Comparison of ENCODE assay signal across 10 cellular contexts in genomic region chr17:61401280-61402072, GRCh38. TPM values are rescaled to one million over a fixed set of nuclear protein-coding genes. Genes with fewer than 3 reads are reported as not detected.
A peak's percentile ranks its signal among the peaks of the same experiment; 100 is the strongest.
DNase-seq lines count a peak whose midpoint lies in the region; ATAC-seq and TF ChIP-seq lines count a peak whose summit lies in the region.
"Had no signal": no experiment of that assay in that cellular context is flagged by ENCODE, and none has a peak within 500 bp of the region (broad histone marks: within the 10 kb centered on the region; RNA-seq: fewer than 3 reads in every experiment).

No MANE protein-coding gene starts in this region.

- TF ChIP-seq CTCF in mucosa of descending colon (IDR thresholded peaks at IDR 0.05), result no peak
- TF ChIP-seq CTCF in transverse colon (IDR thresholded peaks at IDR 0.05), result no peak
- TF ChIP-seq CTCF in OCI-LY7 (conservative IDR thresholded peaks at IDR 0.05; ENCODE audit: low read length), result no peak
- no peak for TF ChIP-seq CTCF in natural killer cell (IDR thresholded peaks at IDR 0.05)

- H3K27ac Mint-ChIP-seq in central memory CD8-positive, alpha-beta T cell (ENCODE audit: low read depth), result no peak overlapping the region
- H3K27ac Mint-ChIP-seq in natural killer cell, result no peak overlapping the region

- no peak for TF ChIP-seq EP300 in transverse colon (IDR thresholded peaks at IDR 0.05; ENCODE audit: low read depth)

- CTCF ChIA-PET in OCI-LY7 (lab: Charles Lee; ENCODE audit: unreplicated experiment), result no interaction called here

- H3K27me3 Mint-ChIP-seq in activated T-cell treated with anti-CD3 and anti-CD28 coated beads, Interleukin-2, amount 50 U/mL, for 4 hours (ENCODE audit: low read depth), result peaks cover 60% of the 10 kb centered on the region
- H3K27me3 Mint-ChIP-seq in central memory CD8-positive, alpha-beta T cell, result peaks cover 61% of the 10 kb centered on the region
- H3K27me3 Mint-ChIP-seq in natural killer cell (ENCODE audit: low read depth in 2 of 2), result peaks cover 33 to 45% of the 10 kb centered on the region in 2 donors

- no peak for DNase-seq in activated T-cell treated with anti-CD3 and anti-CD28 coated beads, Interleukin-2, amount 50 U/mL, for 4 hours
- DNase-seq in activated T-cell treated with anti-CD3 and anti-CD28 coated beads, Interleukin-2, amount 50 U/mL, for 1 hour, result no peak
- no peak for DNase-seq in central memory CD8-positive, alpha-beta T cell (ENCODE audit: low spot score in 2 of 2)
- DNase-seq in mucosa of descending colon, result peak in 1 of 3 donors; percentile 16
- no peak for DNase-seq in transverse colon
- no peak for DNase-seq in OCI-LY7 (ENCODE audit: low spot score)
- DNase-seq in NCI-H526 treated with DMSO at 0.1 percent for 48 hours (lab: John Stamatoyannopoulos, UW), result no peak
- DNase-seq in natural killer cell, result no peak

- no peaks in the 10 kb centered on the region for H3K36me3 Mint-ChIP-seq in activated T-cell treated with anti-CD3 and anti-CD28 coated beads, Interleukin-2, amount 50 U/mL, for 4 hours (ENCODE audit: insufficient read depth)
- peaks cover 14% of the 10 kb centered on the region for H3K36me3 Mint-ChIP-seq in central memory CD8-positive, alpha-beta T cell (ENCODE audit: insufficient read depth)
- H3K36me3 Mint-ChIP-seq in natural killer cell, result no peaks in the 10 kb centered on the region

- H3K27ac ChIP-seq in transverse colon (peak overlapping the region; percentile 41 to 64 (median 56)), OCI-LY7 (ENCODE audit: low read depth, low read length, poor library complexity, severe bottlenecking) (no peak overlapping the region)

- no peaks in the 10 kb centered on the region for H3K79me2 ChIP-seq in OCI-LY7 (ENCODE audit: insufficient read depth, low read depth, low read length)

- intact Hi-C loops in mucosa of descending colon (cut with DNase I, micrococcal nuclease), result loop anchor here in 1 of 2 donors (10.0 kb wide), 1 partner anchor 397 kb away; no protein-coding TSS in a partner anchor
- intact Hi-C loops in transverse colon (cut with DNase I; ENCODE audit: low total_unique reads), result no loop called here
- intact Hi-C loops in OCI-LY7 (cut with micrococcal nuclease; ENCODE audit: unreplicated experiment), result no loop called here
- intact Hi-C loops in natural killer cell (cut with micrococcal nuclease), result no loop called here

- no peak overlapping the region for H3K4me2 ChIP-seq in OCI-LY7 (ENCODE audit: low read length)

- no peak for ATAC-seq in activated T-cell treated with anti-CD3 and anti-CD28 coated beads, Interleukin-2, amount 50 U/mL, for 4 hours
- no peak for ATAC-seq in central memory CD8-positive, alpha-beta T cell (replicated peaks; ENCODE audit: extremely low read depth, poor library complexity, severe bottlenecking)
- no peak for ATAC-seq in mucosa of descending colon
- no peak for ATAC-seq in natural killer cell

- no TSS peak for BruUV-seq in OCI-LY7 (replicated peaks; lab: Mats Ljungman, UMichigan)

- no peaks in the 10 kb centered on the region for H3K36me3 ChIP-seq in mucosa of descending colon (ENCODE audit: low read depth)
- H3K36me3 ChIP-seq in transverse colon, result no peaks in the 10 kb centered on the region
- H3K36me3 ChIP-seq in OCI-LY7 (ENCODE audit: insufficient read depth, low read length), result no peaks in the 10 kb centered on the region

- H3K9me3 ChIP-seq in mucosa of descending colon, result no peaks in the 10 kb centered on the region
- H3K9me3 ChIP-seq in transverse colon, result no peaks in the 10 kb centered on the region
- no peaks in the 10 kb centered on the region for H3K9me3 ChIP-seq in OCI-LY7 (ENCODE audit: low read length)

- H3K4me1 Mint-ChIP-seq in activated T-cell treated with anti-CD3 and anti-CD28 coated beads, Interleukin-2, amount 50 U/mL, for 4 hours (ENCODE audit: low read depth), result peaks cover 41% of the 10 kb centered on the region
- H3K4me1 Mint-ChIP-seq in central memory CD8-positive, alpha-beta T cell, result peaks cover 31% of the 10 kb centered on the region
- H3K4me1 Mint-ChIP-seq in natural killer cell, result peaks cover 27% of the 10 kb centered on the region in 2 donors

- H3K9me3 Mint-ChIP-seq in activated T-cell treated with anti-CD3 and anti-CD28 coated beads, Interleukin-2, amount 50 U/mL, for 4 hours, result no peaks in the 10 kb centered on the region
- no peaks in the 10 kb centered on the region for H3K9me3 Mint-ChIP-seq in central memory CD8-positive, alpha-beta T cell
- no peaks in the 10 kb centered on the region for H3K9me3 Mint-ChIP-seq in natural killer cell

- in situ Hi-C loops in transverse colon (cut with MboI; ENCODE audit: low pct_ligation_motif_present in 1 of 4, low pct_unique_long_range_greater_than_20kb in 1 of 4, low sequenced_read_pairs in 3 of 4), result loop anchor here in 1 of 4 donors (25.0 kb wide), 1 partner anchor 436 kb away; no protein-coding TSS in a partner anchor

- H3K27me3 ChIP-seq in transverse colon, result peaks cover 96% of the 10 kb centered on the region

- no peak overlapping the region for H2AFZ ChIP-seq in OCI-LY7 (ENCODE audit: low read length)

- no peaks in the 10 kb centered on the region for H3K9me2 ChIP-seq in OCI-LY7 (ENCODE audit: insufficient read depth, low read length)

- H3K4me1 ChIP-seq in mucosa of descending colon (ENCODE audit: low read depth) (peaks cover 40% of the 10 kb centered on the region), transverse colon (peaks cover 18 to 59% (median 48%) of the 10 kb centered on the region in 4 donors), OCI-LY7 (ENCODE audit: insufficient read depth, low read length, poor library complexity, severe bottlenecking) (no peaks in the 10 kb centered on the region)

- WGBS in transverse colon (ENCODE audit: low coverage in 1 of 2), 2 donors, result 19% methylated on average over 29 of the region's 29 CpGs; no CpG with 5 or more reads in 1 of the 2 donors

- H3K4me3 ChIP-seq in mucosa of descending colon (peak overlapping the region; percentile 11), transverse colon (peak overlapping the region in 3 of 4 donors; percentile 21 to 51 (median 39)), OCI-LY7 (ENCODE audit: low read depth, low read length, poor library complexity, severe bottlenecking) (no peak overlapping the region)

- POLR2A ChIA-PET in OCI-LY7 (lab: Charles Lee), result interaction anchor here (0.6 kb wide), 1 partner anchor 44 kb away, joined by 3 read pairs; no protein-coding TSS in a partner anchor

- H4K20me1 ChIP-seq in OCI-LY7 (ENCODE audit: insufficient read depth, low read length), result no peaks in the 10 kb centered on the region

- TF ChIP-seq POLR2A in transverse colon (IDR thresholded peaks at IDR 0.05), result no peak

- peak overlapping the region; percentile 40 for H3K4me3 Mint-ChIP-seq in activated T-cell treated with anti-CD3 and anti-CD28 coated beads, Interleukin-2, amount 50 U/mL, for 4 hours
- peak overlapping the region; percentile 71 for H3K4me3 Mint-ChIP-seq in central memory CD8-positive, alpha-beta T cell
- no peak overlapping the region for H3K4me3 Mint-ChIP-seq in natural killer cell

RNA-seq across cellular contexts. Expression of gene TBX2, which starts 1.8 kb away (rescaled TPM):
- total RNA-seq in activated T-cell treated with anti-CD3 and anti-CD28 coated beads, Interleukin-2, amount 50 U/mL, for 4 hours, result under 1 TPM; 0.05 to 0.16 (median 0.15) TPM
- total RNA-seq in mucosa of descending colon, result 1 to 10 TPM; 6.6 to 9.0 (median 8.2) TPM
- total RNA-seq in transverse colon, result 10 to 100 TPM in 2 of 4 donors, 1 to 10 TPM in 2; 2.6 to 13.5 (median 8.7) TPM
- not detected in 2 replicates for total RNA-seq in OCI-LY7 (2014; rRNA removed; shearing (Covaris generic))
- not detected in 2 replicates for total RNA-seq in OCI-LY7 (2022)
- under 1 TPM in 2 of 3 donors, not detected in 1; 0.09 to 0.23 TPM for total RNA-seq in natural killer cell
- total RNA-seq: dermis microvascular lymphatic vessel endothelial cell had no signal

RNA-seq across cellular contexts. Expression of gene TBX4, which starts 50.7 kb away (rescaled TPM):
- total RNA-seq in activated T-cell treated with anti-CD3 and anti-CD28 coated beads, Interleukin-2, amount 50 U/mL, for 4 hours, result not detected
- total RNA-seq in mucosa of descending colon (not detected), transverse colon (1 to 10 TPM in 1 of 4 donors, not detected in 3; 2.4 TPM), OCI-LY7 (2022) (not detected in 2 replicates), natural killer cell (not detected)
- total RNA-seq in OCI-LY7 (2014; rRNA removed; shearing (Covaris generic)), result not detected in 2 replicates
- total RNA-seq: dermis microvascular lymphatic vessel endothelial cell, renal cortical epithelial cell had no signal
